1 cellular context compared by ENCODE assay signal in the genomic region with DNA sequence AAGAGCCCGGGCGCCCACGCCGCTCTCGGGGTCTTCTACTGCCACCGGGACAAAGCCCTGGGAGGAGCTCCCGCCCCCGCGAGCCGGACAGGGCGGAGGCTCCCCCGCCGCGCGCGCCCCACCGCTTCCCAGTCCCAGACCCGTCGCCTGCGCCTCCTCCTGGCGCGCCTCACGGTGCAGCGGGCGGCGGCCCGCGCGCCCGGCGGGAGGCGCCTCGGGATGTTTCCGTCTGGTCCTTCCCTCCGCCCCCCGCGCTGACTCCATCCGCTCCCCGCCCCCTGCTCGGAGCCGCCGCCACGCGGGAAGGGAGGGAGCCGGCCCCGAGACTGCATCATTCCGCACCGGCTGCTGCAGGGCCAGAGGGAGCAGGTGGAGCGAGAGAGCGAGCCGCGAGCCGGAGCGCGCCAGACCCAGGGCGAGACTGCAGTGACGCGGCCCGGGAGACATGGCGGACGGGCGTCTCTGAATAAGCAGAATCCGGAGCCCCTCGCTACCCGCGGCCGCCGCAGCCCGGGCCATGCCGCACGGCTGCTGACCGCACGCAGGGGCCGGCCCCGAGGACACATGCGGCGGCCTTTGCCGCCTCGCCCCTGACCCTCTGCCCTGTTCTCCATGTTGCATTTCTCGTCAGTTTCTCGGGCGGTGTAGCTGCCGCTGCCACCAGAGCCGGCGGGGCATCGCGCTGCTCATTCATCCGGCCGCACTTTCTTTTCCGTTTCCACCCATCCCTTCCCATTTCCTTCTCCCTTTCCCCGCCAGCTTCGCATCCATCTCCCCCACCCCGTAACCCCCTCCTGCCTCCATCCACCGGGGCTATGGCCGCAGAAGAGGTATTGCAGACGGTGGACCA.
TF ChIP-seq lines count a peak whose summit lies in the region.

Gene BICD1 (plus strand): TSS at position 331 of the 850 bp plus-strand sequence. CDS start 485 bp downstream, at position 816.

TF ChIP-seq in GM12878, 131 proteins besides CTCF, POLR2A, EP300 and RAD21 (continued from another document and continues in another):
- TF ChIP-seq ZNF217 (IDR thresholded peaks at IDR 0.05) (0 out of 2 replicates have a peak, but pooled peaks have one; percentile 60), HDAC2 (IDR thresholded peaks at IDR 0.05) (no peak), SUPT20H (IDR thresholded peaks at IDR 0.05; ENCODE audit: borderline replicate concordance, control insufficient read depth, low read depth, low read length) (no peak), RUNX3 (IDR thresholded peaks at IDR 0.05; ENCODE audit: low read length) (peak; percentile 32; the same call in 1 of the 2 replicates), WRNIP1 (IDR thresholded peaks at IDR 0.05; ENCODE audit: borderline replicate concordance, low read depth, low read length) (no peak), ZBTB11 (CRISPR knock-in tag; IDR thresholded peaks at IDR 0.05) (no peak), TCF12 (IDR thresholded peaks at IDR 0.05; ENCODE audit: low read depth, low read length) (peak; percentile 80; the same call in 1 of the 2 replicates), ZSCAN29 (IDR thresholded peaks at IDR 0.05) (0 out of 2 replicates have a peak, but pooled peaks have one; percentile 54), IRF3 (IDR thresholded peaks at IDR 0.05) (no peak), SIN3A (IDR thresholded peaks at IDR 0.05; ENCODE audit: low read depth, low read length) (no peak), ZNF274 (IDR thresholded peaks at IDR 0.05; ENCODE audit: insufficient read depth, insufficient read length) (no peak), NKRF (conservative IDR thresholded peaks at IDR 0.05) (0 out of 2 replicates have a peak, but pooled peaks have one; percentile 29), MYB (IDR thresholded peaks at IDR 0.05; ENCODE audit: borderline replicate concordance, low read depth, low read length) (no peak), RB1 (IDR thresholded peaks at IDR 0.05; ENCODE audit: borderline replicate concordance) (peak; percentile 59; the same call in 1 of the 2 replicates), RELB (IDR thresholded peaks at IDR 0.05; ENCODE audit: low read depth) (0 out of 2 replicates have a peak, but pooled peaks have one; percentile 40), NFXL1 (IDR thresholded peaks at IDR 0.05; ENCODE audit: borderline replicate concordance) (no peak), SP1 (IDR thresholded peaks at IDR 0.05; ENCODE audit: low read depth, low read length) (no peak), ZBED1 (IDR thresholded peaks at IDR 0.05; ENCODE audit: borderline replicate concordance) (no peak), SMARCA5 (IDR thresholded peaks at IDR 0.05) (peak; percentile 26; the same call in 1 of the 2 replicates), GATAD2B (conservative IDR thresholded peaks at IDR 0.05; ENCODE audit: low read depth) (peak; percentile 86), REST (IDR thresholded peaks at IDR 0.05; ENCODE audit: low read depth, low read length) (no peak), MYC (IDR thresholded peaks at IDR 0.05; ENCODE audit: insufficient read depth, insufficient read length, insufficient replicate concordance, low read length, severe bottlenecking) (peak; percentile 52), STAT3 (IDR thresholded peaks at IDR 0.05; ENCODE audit: low read depth, low read length) (no peak), SPI1 (IDR thresholded peaks at IDR 0.05; ENCODE audit: borderline replicate concordance, insufficient read depth, low read depth, low read length) (no peak), BMI1 (IDR thresholded peaks at IDR 0.05; ENCODE audit: borderline replicate concordance) (no peak), MTA3 (IDR thresholded peaks at IDR 0.05; ENCODE audit: borderline replicate concordance, low read length) (no peak), BHLHE40 (IDR thresholded peaks at IDR 0.05; ENCODE audit: borderline replicate concordance in 1 of 2, low read depth in 2 of 2, low read length in 1 of 2) (peak in 1 of 2 experiments; percentile 59; a peak in 1 of 4 replicates), TCF7 (IDR thresholded peaks at IDR 0.05; ENCODE audit: borderline replicate concordance) (no peak), PML (IDR thresholded peaks at IDR 0.05; ENCODE audit: low read length) (no peak), BCL3 (IDR thresholded peaks at IDR 0.05; ENCODE audit: borderline replicate concordance, insufficient read depth, low read depth, low read length, poor library complexity, severe bottlenecking) (no peak), ZNF622 (IDR thresholded peaks at IDR 0.05) (no peak), USF2 (IDR thresholded peaks at IDR 0.05; ENCODE audit: borderline replicate concordance, low read depth, low read length) (no peak)
- TF ChIP-seq, protein P1, sequence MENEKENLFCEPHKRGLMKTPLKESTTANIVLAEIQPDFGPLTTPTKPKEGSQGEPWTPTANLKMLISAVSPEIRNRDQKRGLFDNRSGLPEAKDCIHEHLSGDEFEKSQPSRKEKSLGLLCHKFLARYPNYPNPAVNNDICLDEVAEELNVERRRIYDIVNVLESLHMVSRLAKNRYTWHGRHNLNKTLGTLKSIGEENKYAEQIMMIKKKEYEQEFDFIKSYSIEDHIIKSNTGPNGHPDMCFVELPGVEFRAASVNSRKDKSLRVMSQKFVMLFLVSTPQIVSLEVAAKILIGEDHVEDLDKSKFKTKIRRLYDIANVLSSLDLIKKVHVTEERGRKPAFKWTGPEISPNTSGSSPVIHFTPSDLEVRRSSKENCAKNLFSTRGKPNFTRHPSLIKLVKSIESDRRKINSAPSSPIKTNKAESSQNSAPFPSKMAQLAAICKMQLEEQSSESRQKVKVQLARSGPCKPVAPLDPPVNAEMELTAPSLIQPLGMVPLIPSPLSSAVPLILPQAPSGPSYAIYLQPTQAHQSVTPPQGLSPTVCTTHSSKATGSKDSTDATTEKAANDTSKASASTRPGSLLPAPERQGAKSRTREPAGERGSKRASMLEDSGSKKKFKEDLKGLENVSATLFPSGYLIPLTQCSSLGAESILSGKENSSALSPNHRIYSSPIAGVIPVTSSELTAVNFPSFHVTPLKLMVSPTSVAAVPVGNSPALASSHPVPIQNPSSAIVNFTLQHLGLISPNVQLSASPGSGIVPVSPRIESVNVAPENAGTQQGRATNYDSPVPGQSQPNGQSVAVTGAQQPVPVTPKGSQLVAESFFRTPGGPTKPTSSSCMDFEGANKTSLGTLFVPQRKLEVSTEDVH (IDR thresholded peaks at IDR 0.05; ENCODE audit: low read depth, partially characterized antibody): no peak
